In the genomic region with DNA sequence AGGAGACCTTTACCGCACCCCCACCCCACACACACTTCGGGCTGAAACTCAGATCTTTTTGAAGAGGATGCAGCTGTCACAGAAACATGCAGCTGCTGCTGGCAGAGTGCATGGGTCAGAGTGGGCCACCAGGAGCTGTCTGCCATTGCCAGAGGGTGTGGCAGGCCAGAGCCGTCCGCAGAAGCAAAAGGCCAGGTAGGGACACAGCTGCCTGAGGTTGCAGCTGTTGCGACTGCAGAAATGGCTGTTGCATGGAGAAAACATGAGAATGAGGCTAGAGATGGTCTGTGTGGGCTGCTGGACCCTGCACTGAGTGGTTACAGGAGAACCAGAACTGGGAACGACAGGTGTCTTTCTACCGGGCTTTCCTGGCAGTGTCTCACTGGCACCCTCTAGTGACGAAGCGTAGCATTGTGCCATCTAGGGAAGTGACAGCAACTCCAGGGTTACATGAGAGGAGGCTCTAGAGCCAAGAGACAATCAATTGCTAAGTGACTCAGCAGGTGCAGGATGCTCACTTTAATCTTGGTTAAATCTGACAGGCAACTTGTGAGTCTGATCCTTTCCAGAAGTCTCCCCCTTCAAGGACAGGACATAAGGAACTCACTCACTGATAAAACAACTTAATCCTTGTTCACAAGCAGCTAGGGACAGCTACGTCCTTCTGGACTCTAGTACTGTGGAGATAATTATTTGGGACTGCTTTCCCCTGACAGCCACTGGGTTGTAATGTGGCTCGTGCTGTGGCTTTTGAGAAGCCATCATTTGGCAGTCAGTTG, we compare ENCODE assay signal across 8 cellular contexts. TPM values are rescaled to one million over a fixed set of nuclear protein-coding genes. Genes with fewer than 3 reads are reported as not detected.
DNase-seq lines count a peak whose midpoint lies in the region; ATAC-seq, FAIRE-seq and TF ChIP-seq lines count a peak whose summit lies in the region.

No MANE protein-coding gene starts in this region.

- H3K4me3 ChIP-seq in H1 (ENCODE audit: extremely low read depth in 1 of 4, insufficient read depth in 2 of 4, low read depth in 3 of 4, low read length in 4 of 4): no peak overlapping the region

- no peaks in the 10 kb centered on the region for H3K23me2 ChIP-seq in H1 (ENCODE audit: low read depth, low read length)

- H2AK5ac ChIP-seq in H1 (ENCODE audit: low read depth, low read length): no peak overlapping the region

- no peak overlapping the region for H3K23ac ChIP-seq in H1 (ENCODE audit: insufficient read length)

- DNase-seq in HS-5 (ENCODE audit: low read depth) (peak; percentile 25), H1 (ENCODE audit: low read depth in 1 of 2, low spot score in 2 of 2) (peak; percentile 78 to 96), midbrain (lab: John Stamatoyannopoulos, UW) (peak; percentile 81)
- DNase-seq in NK-92 treated with Interleukin-12 subunit alpha and Interleukin-12 subunit beta, amount 100 ng/mL, for 24 hours (lab: John Stamatoyannopoulos, UW): peak; percentile 54
- peak; percentile 93 for DNase-seq in activated CD8-positive, alpha-beta memory T cell treated with anti-CD3 and anti-CD28 coated beads for 24 hours
- DNase-seq in stimulated activated CD8-positive, alpha-beta memory T cell treated with anti-CD3 and anti-CD28 coated beads, Interleukin-2, amount 100 ng/mL, for 48 hours (ENCODE audit: low read depth in 2 of 2): peak; percentile 67 to 79

- H4K8ac ChIP-seq in H1 (ENCODE audit: extremely low read depth, insufficient read depth, low read length): no peak overlapping the region

- H3K18ac ChIP-seq in H1 (ENCODE audit: extremely low read depth, low read length): peak overlapping the region; percentile 82

- H4K5ac ChIP-seq in H1 (ENCODE audit: insufficient read length, low read depth, low read length): peak overlapping the region; percentile 57

- H2BK5ac ChIP-seq in H1 (ENCODE audit: low read depth, low read length): peak overlapping the region; percentile 90

- ATAC-seq in GM19395 (IDR thresholded peaks at IDR 0.05; ENCODE audit: unreplicated experiment): peak; percentile 75

- no peaks in the 10 kb centered on the region for H3K79me2 ChIP-seq in H1 (ENCODE audit: control insufficient read depth in 1 of 2, insufficient read depth in 2 of 2, low read length in 2 of 2)

- peak; percentile 93 for TF ChIP-seq RAD21 in H1 (IDR thresholded peaks at IDR 0.05 in 1 of 2, conservative IDR thresholded peaks at IDR 0.05 in 1 of 2; ENCODE audit: low read depth in 2 of 2, low read length in 2 of 2)

- CTCF ChIA-PET in H1 (lab: Charles Lee; ENCODE audit: partially characterized antibody): interaction anchor here (0.6 to 17.1 kb wide), 41 partner anchors 11 to 315 kb away, joined by 3 to 293 read pairs (median 4); a partner anchor contains a TSS

- POLR2A ChIA-PET in H1 (lab: Charles Lee; ENCODE audit: partially characterized antibody): interaction anchor here (0.6 to 4.6 kb wide), 9 partner anchors 11 to 851 kb away, joined by 3 to 19 read pairs (median 7); a partner anchor contains a TSS

- no peaks in the 10 kb centered on the region for H3K36me3 ChIP-seq in H1 (ENCODE audit: control insufficient read depth in 2 of 4, insufficient read depth in 4 of 4, low read length in 3 of 4)

- H2BK15ac ChIP-seq in H1 (ENCODE audit: low read length): no peak overlapping the region

- no peak overlapping the region for H3K14ac ChIP-seq in H1 (ENCODE audit: insufficient read length)

- peak overlapping the region in 1 of 2 experiments; percentile 52; a peak in 1 of 4 replicates for H3K4me2 ChIP-seq in H1 (ENCODE audit: insufficient read depth in 1 of 2, low read depth in 2 of 2, low read length in 2 of 2)

- H2BK20ac ChIP-seq in H1 (ENCODE audit: low read length): peak overlapping the region; percentile 94; the same call in 1 of the 2 replicates

- H2BK120ac ChIP-seq in H1 (replicated peaks; ENCODE audit: low read depth, low read length): peak overlapping the region; percentile 69

- TF ChIP-seq EP300 in H1 (IDR thresholded peaks at IDR 0.05; ENCODE audit: borderline replicate concordance in 1 of 2, low read depth in 2 of 2, low read length in 2 of 2): no peak

- peak overlapping the region; percentile 82 for H4K91ac ChIP-seq in H1 (replicated peaks; ENCODE audit: insufficient read length, low read length)

- no peaks in the 10 kb centered on the region; a peak in 1 of 4 replicates for H3K9me3 ChIP-seq in H1 (ENCODE audit: insufficient read depth in 2 of 2, low read depth in 1 of 2, low read length in 1 of 2)

- peak; percentile 95 for FAIRE-seq in H1 (lab: Jason Lieb, UNC)

- no peak overlapping the region for H3K9ac ChIP-seq in H1 (replicated peaks in 1 of 4; ENCODE audit: extremely low read depth in 1 of 4, low read depth in 3 of 4, low read length in 3 of 4)

- H3K27me3 ChIP-seq in H1 (replicated peaks in 1 of 4; ENCODE audit: control insufficient read depth in 3 of 4, extremely low read depth in 1 of 4, insufficient read depth in 3 of 4, low read length in 3 of 4): no peaks in the 10 kb centered on the region

- TF ChIP-seq POLR2A in H1 (IDR thresholded peaks at IDR 0.05; ENCODE audit: control extremely low read depth in 1 of 2, low read depth in 2 of 2, low read length in 2 of 2): no peak

- TF ChIP-seq CTCF in C4-2B (conservative IDR thresholded peaks at IDR 0.05) (peak; percentile 98), H1 (IDR thresholded peaks at IDR 0.05; ENCODE audit: control extremely low read depth in 1 of 3, insufficient read depth in 1 of 3, low read depth in 1 of 3, low read length in 3 of 3) (peak; percentile 89 to 100 (median 92))

- H3K27ac ChIP-seq in C4-2B: no peak overlapping the region
- H3K27ac ChIP-seq in H1 (ENCODE audit: low read depth, low read length): no peak overlapping the region

- no peak overlapping the region for H2AFZ ChIP-seq in H1 (ENCODE audit: low read length)

- no peaks in the 10 kb centered on the region for H4K20me1 ChIP-seq in H1 (replicated peaks in 1 of 2; ENCODE audit: control insufficient read depth in 1 of 2, insufficient read depth in 2 of 2, low read length in 2 of 2)

- H3K4me1 ChIP-seq in H1 (replicated peaks in 1 of 4; ENCODE audit: control insufficient read depth in 3 of 4, insufficient read depth in 4 of 4, low read length in 3 of 4): peaks cover 15 to 28% (median 19%) of the 10 kb centered on the region in 4 experiments

- WGBS in H1 (ENCODE audit: extremely low coverage in 1 of 2, insufficient coverage in 1 of 2, insufficient read length in 1 of 2, insufficient replicate concordance in 2 of 2, low coverage in 1 of 2, low lambda C conversion rate in 2 of 2, missing lambda C conversion rate in 1 of 2), 2 experiments: 35% methylated on average over 11 of the region's 11 CpGs; no CpG with 5 or more reads in 1 of the 2 experiments

- H3K56ac ChIP-seq in H1 (replicated peaks; ENCODE audit: insufficient read length, low read depth, low read length): peak overlapping the region; percentile 2

- H3K4ac ChIP-seq in H1 (replicated peaks; ENCODE audit: insufficient read length, low read depth, low read length): peak overlapping the region; percentile 53

- H2BK12ac ChIP-seq in H1 (ENCODE audit: low read depth, low read length): peak overlapping the region; percentile 95

- no peaks in the 10 kb centered on the region for H3K79me1 ChIP-seq in H1 (ENCODE audit: low read depth, low read length)

TF ChIP-seq in H1, 55 proteins besides CTCF, POLR2A, EP300 and RAD21 (continues in another document):
- TF ChIP-seq CEBPB (IDR thresholded peaks at IDR 0.05; ENCODE audit: low read depth, low read length) (no peak), SUZ12 (IDR thresholded peaks at IDR 0.05; ENCODE audit: low read length) (no peak), POU5F1 (IDR thresholded peaks at IDR 0.05; ENCODE audit: low read depth, low read length) (no peak), RNF2 (IDR thresholded peaks at IDR 0.05; ENCODE audit: borderline replicate concordance, low read depth, low read length, missing control alignments, poor library complexity, severe bottlenecking) (no peak), HDAC6 (IDR thresholded peaks at IDR 0.05; ENCODE audit: low read depth, low read length) (no peak), BRCA1 (IDR thresholded peaks at IDR 0.05; ENCODE audit: low read depth, low read length) (no peak), CHD2 (IDR thresholded peaks at IDR 0.05; ENCODE audit: low read length) (no peak), ASH2L (IDR thresholded peaks at IDR 0.05; ENCODE audit: low read length) (no peak), SIN3A (conservative IDR thresholded peaks at IDR 0.05 in 1 of 2, IDR thresholded peaks at IDR 0.05 in 1 of 2; ENCODE audit: low read depth in 1 of 2, low read length in 2 of 2) (peak; percentile 74 to 92; a peak in 3 of 4 replicates), YY1 (IDR thresholded peaks at IDR 0.05; ENCODE audit: low read depth, low read length) (peak; percentile 61; the same call in 1 of the 2 replicates)
- TF ChIP-seq, protein P1, sequence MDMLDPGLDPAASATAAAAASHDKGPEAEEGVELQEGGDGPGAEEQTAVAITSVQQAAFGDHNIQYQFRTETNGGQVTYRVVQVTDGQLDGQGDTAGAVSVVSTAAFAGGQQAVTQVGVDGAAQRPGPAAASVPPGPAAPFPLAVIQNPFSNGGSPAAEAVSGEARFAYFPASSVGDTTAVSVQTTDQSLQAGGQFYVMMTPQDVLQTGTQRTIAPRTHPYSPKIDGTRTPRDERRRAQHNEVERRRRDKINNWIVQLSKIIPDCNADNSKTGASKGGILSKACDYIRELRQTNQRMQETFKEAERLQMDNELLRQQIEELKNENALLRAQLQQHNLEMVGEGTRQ (IDR thresholded peaks at IDR 0.05; ENCODE audit: low read length): no peak

RNA-seq across cellular contexts. Expression of a gene that starts 29.1 kb away (rescaled TPM):
- 63.5 and 66.8 TPM in 2 replicates for total RNA-seq in H1 (2021; fragmentation: NEBNext Ultra II Directional; extraction: Animal tissue kit (Norgen Biotek cat#: 25700))
- 53.5 and 93.8 TPM in 2 replicates for polyA plus RNA-seq in H1 (2011; rRNA removed)
- 58.9 TPM for polyA plus RNA-seq in H1 (2011; cell fraction: cytosol; rRNA removed)
- 23.5 TPM for polyA plus RNA-seq in H1 (2011; cell fraction: nucleus; rRNA removed)
- polyA plus RNA-seq in H1 (2012, experiment 1 of 2): 56.9 to 68.1 TPM (median 58.4 TPM) in 4 replicates
- polyA plus RNA-seq in H1 (2012, experiment 2 of 2): 26.8 TPM
- polyA plus RNA-seq in H1 (2013, experiment 1 of 2): 31.2 TPM
- 29.8 TPM for polyA plus RNA-seq in H1 (2013, experiment 2 of 2)
- 100 and 149 TPM in 2 replicates for polyA minus RNA-seq in H1 (2011; rRNA and poly(A)+ RNA removed)
- 53.1 TPM for polyA minus RNA-seq in H1 (2011; cell fraction: cytosol; rRNA and poly(A)+ RNA removed)
- 25.0 TPM for polyA minus RNA-seq in H1 (2011; cell fraction: nucleus; rRNA and poly(A)+ RNA removed)

RNA-seq across cellular contexts. Expression of a gene that starts 39.2 kb away (rescaled TPM):
- 29.4 and 31.2 TPM in 2 replicates for total RNA-seq in H1 (2021; fragmentation: NEBNext Ultra II Directional; extraction: Animal tissue kit (Norgen Biotek cat#: 25700))
- 27.2 and 29.5 TPM in 2 replicates for polyA plus RNA-seq in H1 (2011; rRNA removed)
- polyA plus RNA-seq in H1 (2011; cell fraction: cytosol; rRNA removed): 32.8 TPM
- polyA plus RNA-seq in H1 (2011; cell fraction: nucleus; rRNA removed): 24.9 TPM
- polyA plus RNA-seq in H1 (2012, experiment 1 of 2): 27.7 to 33.6 TPM (median 29.1 TPM) in 4 replicates
- polyA plus RNA-seq in H1 (2012, experiment 2 of 2): 22.1 TPM
- polyA plus RNA-seq in H1 (2013, experiment 1 of 2): 31.5 TPM
- polyA plus RNA-seq in H1 (2013, experiment 2 of 2): 31.6 TPM
- 13.3 and 15.1 TPM in 2 replicates for polyA minus RNA-seq in H1 (2011; rRNA and poly(A)+ RNA removed)
- polyA minus RNA-seq in H1 (2011; cell fraction: cytosol; rRNA and poly(A)+ RNA removed): 12.4 TPM
- 9.6 TPM for polyA minus RNA-seq in H1 (2011; cell fraction: nucleus; rRNA and poly(A)+ RNA removed)

Comparison
In these comparisons a context has a peak if more than half of its experiments do, and no peak if none do; other contexts are left out.
1. DNase-seq: peak in every context shown above with its lines; median percentile 93 in activated CD8-positive, alpha-beta memory T cell treated with anti-CD3 and anti-CD28 coated beads for 24 hours; 87 in H1; 81 in midbrain; 73 in stimulated activated CD8-positive, alpha-beta memory T cell treated with anti-CD3 and anti-CD28 coated beads, Interleukin-2, amount 100 ng/mL, for 48 hours; 54 in NK-92 treated with Interleukin-12 subunit alpha and Interleukin-12 subunit beta, amount 100 ng/mL, for 24 hours; 25 in HS-5.